8 cellular contexts compared by ENCODE assay signal in the genomic region with DNA sequence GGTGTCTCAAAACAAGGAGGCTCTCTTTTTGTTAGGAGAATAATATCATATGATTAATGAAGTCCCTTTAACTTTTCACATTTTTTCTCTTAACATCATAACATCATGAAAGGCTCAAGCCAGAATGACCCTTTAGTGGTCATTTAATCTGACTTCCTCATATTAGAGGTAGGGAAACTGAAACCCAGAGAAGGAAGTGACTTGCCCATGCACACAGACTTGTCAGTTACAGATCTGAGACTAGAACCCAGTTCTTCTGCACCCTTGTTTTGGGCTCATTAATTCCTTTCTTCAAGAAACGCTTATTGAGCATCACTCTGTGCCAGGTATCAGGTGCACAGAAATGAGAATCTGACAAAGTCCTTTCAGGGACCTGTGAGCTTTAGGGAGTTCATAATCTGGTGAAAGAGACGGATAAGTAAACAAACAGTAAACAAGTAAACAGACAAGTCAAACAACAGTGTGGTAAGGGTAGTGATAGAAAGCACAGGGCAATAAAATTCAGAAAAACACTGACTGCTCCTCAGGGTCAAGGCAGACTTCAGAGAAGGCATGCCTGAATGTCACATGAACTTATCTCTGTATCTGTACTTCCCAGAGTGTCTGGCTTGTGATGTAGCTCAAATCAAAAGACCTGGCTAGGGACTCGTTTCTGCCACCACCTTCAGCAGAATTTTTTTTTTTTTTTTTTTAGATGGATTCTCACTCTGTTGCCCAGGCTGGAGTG. TPM values are rescaled to one million over a fixed set of nuclear protein-coding genes. Genes with fewer than 3 reads are reported as not detected.
DNase-seq lines count a peak whose midpoint lies in the region; ATAC-seq and TF ChIP-seq lines count a peak whose summit lies in the region.

No MANE protein-coding gene starts in this region.

- WGBS in mesendoderm (ENCODE audit: extremely low coverage, insufficient coverage, low lambda C conversion rate): no CpG with 5 or more reads among the region's 3 CpGs
- 65 to 74% (median 72%) methylated on average over 3 of the region's 3 CpGs for WGBS in ovary, 3 donors

- TF ChIP-seq POLR2A in ovary (IDR thresholded peaks at IDR 0.05): no peak

- peak overlapping the region in 2 of 8 donors; percentile 25 to 32 for H3K4me3 Mint-ChIP-seq in naive B cell
- H3K4me3 Mint-ChIP-seq in activated T-helper 2 cell treated with anti-CD3 and anti-CD28 coated beads, Interferon-gamma antibody, Interleukin-2, Interleukin-4, amounts not matched to agents 10 μg/mL and 5 μg/mL and 100 μg/mL, durations not matched to agents 14 hours and 24 hours and 36 hours (ENCODE audit: low read depth): no peak overlapping the region

- peak overlapping the region; percentile 54; the same call in 1 of the 2 replicates for H3K27ac ChIP-seq in MM.1S (ENCODE audit: low read length)
- H3K27ac ChIP-seq in mesendoderm (ENCODE audit: low read depth, low read length): no peak overlapping the region
- H3K27ac ChIP-seq in ovary: no peak overlapping the region

- ATAC-seq in GM19025 (IDR thresholded peaks at IDR 0.05; ENCODE audit: low read depth, unreplicated experiment) (peak; percentile 86), HG02642 (IDR thresholded peaks at IDR 0.05; ENCODE audit: poor library complexity, unreplicated experiment) (peak; percentile 75), naive B cell (ENCODE audit: low read depth in 2 of 2) (peak; percentile 84 to 91)

- intact Hi-C loops in ovary (cut with DNase I): no loop called here
- intact Hi-C loops in activated T-helper 2 cell treated with anti-CD3 and anti-CD28 coated beads, Interferon-gamma antibody, Interleukin-2, Interleukin-4, amounts not matched to agents 10 μg/mL and 5 μg/mL and 100 μg/mL, durations not matched to agents 14 hours and 24 hours and 36 hours (cut with micrococcal nuclease): no loop called here

- H2AK5ac ChIP-seq in mesendoderm (ENCODE audit: low read length): no peak overlapping the region

- H3K36me3 Mint-ChIP-seq in naive B cell: peaks cover 0 to 5% of the 10 kb centered on the region in 2 donors
- H3K36me3 Mint-ChIP-seq in activated T-helper 2 cell treated with anti-CD3 and anti-CD28 coated beads, Interferon-gamma antibody, Interleukin-2, Interleukin-4, amounts not matched to agents 10 μg/mL and 5 μg/mL and 100 μg/mL, durations not matched to agents 14 hours and 24 hours and 36 hours (ENCODE audit: low read depth): peaks cover 4% of the 10 kb centered on the region

- H3K9me3 ChIP-seq in MM.1S (replicated peaks; ENCODE audit: insufficient read depth, low read length) (no peaks in the 10 kb centered on the region), ovary (no peaks in the 10 kb centered on the region)

- H3K79me1 ChIP-seq in mesendoderm (ENCODE audit: low read length): no peaks in the 10 kb centered on the region

- peaks cover 31% of the 10 kb centered on the region for H3F3A ChIP-seq in MM.1S (ENCODE audit: insufficient read depth, low read length)

- no peak overlapping the region for H2BK5ac ChIP-seq in mesendoderm (ENCODE audit: low read length)

- H2BK15ac ChIP-seq in mesendoderm (replicated peaks; ENCODE audit: low read depth): no peak overlapping the region

- H4K20me1 ChIP-seq in MM.1S (ENCODE audit: insufficient read depth, low read length): no peaks in the 10 kb centered on the region

- H3K9me3 Mint-ChIP-seq in naive B cell: peaks cover 0 to 4% (median 0%) of the 10 kb centered on the region in 7 donors
- H3K9me3 Mint-ChIP-seq in activated T-helper 2 cell treated with anti-CD3 and anti-CD28 coated beads, Interferon-gamma antibody, Interleukin-2, Interleukin-4, amounts not matched to agents 10 μg/mL and 5 μg/mL and 100 μg/mL, durations not matched to agents 14 hours and 24 hours and 36 hours: no peaks in the 10 kb centered on the region

- no peak overlapping the region; the same call in 1 of the 2 replicates for H3K4me3 ChIP-seq in MM.1S (ENCODE audit: low read length)
- no peak overlapping the region for H3K4me3 ChIP-seq in mesendoderm (ENCODE audit: low read length)
- no peak overlapping the region for H3K4me3 ChIP-seq in ovary

- H3K27me3 Mint-ChIP-seq in naive B cell: no peaks in the 10 kb centered on the region
- H3K27me3 Mint-ChIP-seq in activated T-helper 2 cell treated with anti-CD3 and anti-CD28 coated beads, Interferon-gamma antibody, Interleukin-2, Interleukin-4, amounts not matched to agents 10 μg/mL and 5 μg/mL and 100 μg/mL, durations not matched to agents 14 hours and 24 hours and 36 hours (ENCODE audit: low read depth): no peaks in the 10 kb centered on the region

- H3K23ac ChIP-seq in mesendoderm (ENCODE audit: low read length): no peak overlapping the region

- H3K4me1 ChIP-seq in MM.1S (ENCODE audit: low read length): peaks cover 49% of the 10 kb centered on the region
- H3K4me1 ChIP-seq in mesendoderm (ENCODE audit: control insufficient read depth, low read depth, low read length): no peaks in the 10 kb centered on the region
- peaks cover 2% of the 10 kb centered on the region for H3K4me1 ChIP-seq in ovary (ENCODE audit: insufficient read depth)

- no peak overlapping the region for H3K18ac ChIP-seq in mesendoderm (ENCODE audit: low read length)

- H4K8ac ChIP-seq in mesendoderm (ENCODE audit: low read depth, low read length): no peak overlapping the region

- no peaks in the 10 kb centered on the region for H3K79me2 ChIP-seq in MM.1S (ENCODE audit: low read length)
- no peaks in the 10 kb centered on the region for H3K79me2 ChIP-seq in mesendoderm (ENCODE audit: control insufficient read depth, insufficient read depth, low read length)

- H3K36me3 ChIP-seq in MM.1S (replicated peaks; ENCODE audit: insufficient read depth, low read length) (no peaks in the 10 kb centered on the region), mesendoderm (ENCODE audit: control insufficient read depth, insufficient read depth, low read length) (no peaks in the 10 kb centered on the region), ovary (no peaks in the 10 kb centered on the region)

- H2AFZ ChIP-seq in MM.1S (ENCODE audit: low read length): peak overlapping the region; percentile 25; the same call in 1 of the 2 replicates

- H3K9ac ChIP-seq in MM.1S (ENCODE audit: low read length): peak overlapping the region; percentile 12; the same call in 1 of the 2 replicates
- no peak overlapping the region for H3K9ac ChIP-seq in mesendoderm (ENCODE audit: low read length)

- H3K27ac Mint-ChIP-seq in naive B cell: peak overlapping the region; percentile 2 to 69 (median 42)
- no peak overlapping the region for H3K27ac Mint-ChIP-seq in activated T-helper 2 cell treated with anti-CD3 and anti-CD28 coated beads, Interferon-gamma antibody, Interleukin-2, Interleukin-4, amounts not matched to agents 10 μg/mL and 5 μg/mL and 100 μg/mL, durations not matched to agents 14 hours and 24 hours and 36 hours

- no peak overlapping the region for H3K4ac ChIP-seq in mesendoderm (ENCODE audit: low read depth, low read length)

- H3K4me2 ChIP-seq in MM.1S (ENCODE audit: low read depth, low read length): peak overlapping the region; percentile 68
- no peak overlapping the region for H3K4me2 ChIP-seq in mesendoderm (ENCODE audit: low read length)

- DNase-seq in MM.1S (peak; percentile 78), naive B cell (peak; percentile 25), mesendoderm (no peak), ovary (no peak), retina (no peak)
- no peak for DNase-seq in activated T-helper 2 cell treated with anti-CD3 and anti-CD28 coated beads, Interferon-gamma antibody, Interleukin-2, Interleukin-4, amounts not matched to agents 10 μg/mL and 5 μg/mL and 100 μg/mL, durations not matched to agents 14 hours and 24 hours and 36 hours (ENCODE audit: low spot score)

- no peak overlapping the region for H3K56ac ChIP-seq in mesendoderm (ENCODE audit: low read length)

- no peaks in the 10 kb centered on the region for H3K9me2 ChIP-seq in MM.1S (replicated peaks; ENCODE audit: insufficient read depth, low read length)

- H3K27me3 ChIP-seq in MM.1S (replicated peaks; ENCODE audit: insufficient read depth, low read length) (no peaks in the 10 kb centered on the region), mesendoderm (ENCODE audit: insufficient read depth, low read length, poor library complexity) (no peaks in the 10 kb centered on the region), ovary (no peaks in the 10 kb centered on the region)

- H2BK120ac ChIP-seq in mesendoderm (ENCODE audit: low read depth, low read length): no peak overlapping the region

- no peak for TF ChIP-seq CTCF in MM.1S (IDR thresholded peaks at IDR 0.05; ENCODE audit: low read length)
- TF ChIP-seq CTCF in ovary (IDR thresholded peaks at IDR 0.05): no peak

- no peak overlapping the region for H4K5ac ChIP-seq in mesendoderm (ENCODE audit: low read length)

- peaks cover 27 to 46% (median 45%) of the 10 kb centered on the region in 3 donors for H3K4me1 Mint-ChIP-seq in naive B cell
- H3K4me1 Mint-ChIP-seq in activated T-helper 2 cell treated with anti-CD3 and anti-CD28 coated beads, Interferon-gamma antibody, Interleukin-2, Interleukin-4, amounts not matched to agents 10 μg/mL and 5 μg/mL and 100 μg/mL, durations not matched to agents 14 hours and 24 hours and 36 hours (ENCODE audit: low read depth): peaks cover 28% of the 10 kb centered on the region

- TF ChIP-seq EP300 in ovary (IDR thresholded peaks at IDR 0.05): no peak

RNA-seq across cellular contexts. Expression of a gene that starts 38.3 kb away (rescaled TPM):
- polyA plus RNA-seq in naive B cell (ENCODE audit: low read depth in 6 of 6) (10 to 100 TPM; 46.7 to 77.8 (median 52.9) TPM), ovary (10 to 100 TPM; 65.3 to 73.1 TPM)
- polyA plus RNA-seq in mesendoderm (2013, experiment 1 of 2): 45.4 TPM
- 46.3 TPM for polyA plus RNA-seq in mesendoderm (2013, experiment 2 of 2)
- total RNA-seq in ovary: 10 to 100 TPM; 53.1 to 92.4 (median 72.6) TPM
- 49.3 and 52.3 TPM in 2 replicates for total RNA-seq in activated T-helper 2 cell treated with anti-CD3 and anti-CD28 coated beads, Interferon-gamma antibody, Interleukin-2, Interleukin-4, amounts not matched to agents 10 μg/mL and 5 μg/mL and 100 μg/mL, durations not matched to agents 14 hours and 24 hours and 36 hours

RNA-seq across cellular contexts. Expression of a gene that starts 59.5 kb away (rescaled TPM):
- 10 to 100 TPM; 40.6 to 76.5 (median 67.9) TPM for polyA plus RNA-seq in naive B cell (ENCODE audit: low read depth in 6 of 6)
- 28.0 TPM for polyA plus RNA-seq in mesendoderm (2013, experiment 1 of 2)
- polyA plus RNA-seq in mesendoderm (2013, experiment 2 of 2): 29.8 TPM
- 10 to 100 TPM; 52.3 to 84.0 (median 74.3) TPM for total RNA-seq in ovary
- polyA plus RNA-seq in ovary: 10 to 100 TPM; 20.9 to 38.7 TPM
- 50.1 and 54.1 TPM in 2 replicates for total RNA-seq in activated T-helper 2 cell treated with anti-CD3 and anti-CD28 coated beads, Interferon-gamma antibody, Interleukin-2, Interleukin-4, amounts not matched to agents 10 μg/mL and 5 μg/mL and 100 μg/mL, durations not matched to agents 14 hours and 24 hours and 36 hours

Comparison
In these comparisons a context has a peak if more than half of its experiments do, and no peak if none do; other contexts are left out.
1. DNase-seq: peak in MM.1S (single experiment) and naive B cell (single experiment); none in mesendoderm (single experiment), ovary (0 of 5), retina (single experiment) and activated T-helper 2 cell treated with anti-CD3 and anti-CD28 coated beads, Interferon-gamma antibody, Interleukin-2, Interleukin-4, amounts not matched to agents 10 μg/mL and 5 μg/mL and 100 μg/mL, durations not matched to agents 14 hours and 24 hours and 36 hours (single experiment).
2. Peak in every context shown above with its lines, with median percentiles within 50 percentile points of each other: ATAC-seq.